22 cellular contexts compared by ENCODE assay signal in genomic region chr1:107912614-107913013, GRCh38. TPM values are rescaled to one million over a fixed set of nuclear protein-coding genes. Genes with fewer than 3 reads are reported as not detected.
DNase-seq lines count a peak whose midpoint lies in the region; ATAC-seq, FAIRE-seq and TF ChIP-seq lines count a peak whose summit lies in the region.
"Had no signal": no experiment of that assay in that cellular context is flagged by ENCODE, and none has a peak within 500 bp of the region (broad histone marks: within the 10 kb centered on the region; RNA-seq: fewer than 3 reads in every experiment).

No MANE protein-coding gene starts in this region.

- H3K4me3 ChIP-seq in Loucy (ENCODE audit: low read length, poor library complexity, severe bottlenecking), result no peak overlapping the region
- H3K4me3 ChIP-seq in small intestine (ENCODE audit: low read depth in 1 of 2, low read length in 2 of 2), result no peak overlapping the region
- H3K4me3 ChIP-seq: PC-9 had no signal

- no peak overlapping the region for H3K27ac ChIP-seq in small intestine (ENCODE audit: low read depth in 1 of 2, low read length in 1 of 2)
- H3K27ac ChIP-seq: PC-9 had no signal

- H3K79me2 ChIP-seq in Loucy (ENCODE audit: insufficient read depth, low read length), result peaks cover 100% of the 10 kb centered on the region

- no peak overlapping the region for H3K4me3 Mint-ChIP-seq in activated naive CD8-positive, alpha-beta T cell treated with anti-CD3 and anti-CD28 coated beads, Interleukin-2, amount 50 U/mL, for 24 hours
- no peak overlapping the region for H3K4me3 Mint-ChIP-seq in activated naive CD8-positive, alpha-beta T cell treated with anti-CD3 and anti-CD28 coated beads for 36 hours
- H3K4me3 Mint-ChIP-seq in naive B cell, result peak overlapping the region in 2 of 8 donors; percentile 2 to 51
- H3K4me3 Mint-ChIP-seq in stimulated activated naive CD8-positive, alpha-beta T cell treated with anti-CD3 and anti-CD28 coated beads, Interleukin-15, Interleukin-2, amounts not matched to agents 100 ng/mL and 50 ng/mL, for 24 hours, result no peak overlapping the region
- H3K4me3 Mint-ChIP-seq: HFFc6 had no signal

- H3K36me3 ChIP-seq in Loucy (ENCODE audit: insufficient read depth, low read length) (no peaks in the 10 kb centered on the region), small intestine (ENCODE audit: control insufficient read depth in 2 of 2, insufficient read depth in 2 of 2, low read length in 2 of 2) (no peaks in the 10 kb centered on the region)

- peaks cover 2% of the 10 kb centered on the region for H3K9me3 Mint-ChIP-seq in activated naive CD8-positive, alpha-beta T cell treated with anti-CD3 and anti-CD28 coated beads, Interleukin-2, amount 50 U/mL, for 24 hours
- H3K9me3 Mint-ChIP-seq in activated naive CD8-positive, alpha-beta T cell treated with anti-CD3 and anti-CD28 coated beads for 36 hours, result peaks cover 2% of the 10 kb centered on the region
- peaks cover 0 to 3% (median 0%) of the 10 kb centered on the region in 7 donors for H3K9me3 Mint-ChIP-seq in naive B cell
- H3K9me3 Mint-ChIP-seq in stimulated activated naive CD8-positive, alpha-beta T cell treated with anti-CD3 and anti-CD28 coated beads, Interleukin-15, Interleukin-2, amounts not matched to agents 100 ng/mL and 50 ng/mL, for 24 hours, result no peaks in the 10 kb centered on the region
- H3K9me3 Mint-ChIP-seq: HFFc6 had no signal

- H3K9ac ChIP-seq in Loucy (ENCODE audit: low read depth, low read length, poor library complexity, severe bottlenecking), result no peak overlapping the region

- no peaks in the 10 kb centered on the region for H3K27me3 ChIP-seq in Loucy (ENCODE audit: insufficient read depth, low read length, poor library complexity, severe bottlenecking)
- no peaks in the 10 kb centered on the region for H3K27me3 ChIP-seq in small intestine (ENCODE audit: control insufficient read depth in 2 of 2, insufficient read depth in 2 of 2, low read length in 2 of 2)

- H3K36me3 Mint-ChIP-seq in activated naive CD8-positive, alpha-beta T cell treated with anti-CD3 and anti-CD28 coated beads, Interleukin-2, amount 50 U/mL, for 24 hours (ENCODE audit: low read depth), result peaks cover 3% of the 10 kb centered on the region
- peaks cover 13% of the 10 kb centered on the region for H3K36me3 Mint-ChIP-seq in activated naive CD8-positive, alpha-beta T cell treated with anti-CD3 and anti-CD28 coated beads for 36 hours
- no peaks in the 10 kb centered on the region for H3K36me3 Mint-ChIP-seq in naive B cell
- no peaks in the 10 kb centered on the region for H3K36me3 Mint-ChIP-seq in stimulated activated naive CD8-positive, alpha-beta T cell treated with anti-CD3 and anti-CD28 coated beads, Interleukin-15, Interleukin-2, amounts not matched to agents 100 ng/mL and 50 ng/mL, for 24 hours (ENCODE audit: low read depth)

- H3K4me1 Mint-ChIP-seq in activated naive CD8-positive, alpha-beta T cell treated with anti-CD3 and anti-CD28 coated beads, Interleukin-2, amount 50 U/mL, for 24 hours, result peaks cover 40% of the 10 kb centered on the region
- peaks cover 28% of the 10 kb centered on the region for H3K4me1 Mint-ChIP-seq in activated naive CD8-positive, alpha-beta T cell treated with anti-CD3 and anti-CD28 coated beads for 36 hours
- H3K4me1 Mint-ChIP-seq in naive B cell, result peaks cover 66 to 85% (median 81%) of the 10 kb centered on the region in 3 donors
- H3K4me1 Mint-ChIP-seq in stimulated activated naive CD8-positive, alpha-beta T cell treated with anti-CD3 and anti-CD28 coated beads, Interleukin-15, Interleukin-2, amounts not matched to agents 100 ng/mL and 50 ng/mL, for 24 hours (ENCODE audit: low read depth), result peaks cover 64% of the 10 kb centered on the region

- peaks cover 73% of the 10 kb centered on the region for H3K4me1 ChIP-seq in Loucy (ENCODE audit: insufficient read depth, low read length, poor library complexity, severe bottlenecking)
- H3K4me1 ChIP-seq in small intestine (ENCODE audit: control insufficient read depth in 2 of 2, insufficient read depth in 1 of 2, low read depth in 1 of 2, low read length in 1 of 2), result no peaks in the 10 kb centered on the region

- WGBS in small intestine, 3 donors, result 41 to 51% (median 46%) methylated on average over 1 of the region's 1 CpG

- no peak for FAIRE-seq in small intestine (lab: Jason Lieb, UNC)

- peak; percentile 63 for ATAC-seq in activated naive CD8-positive, alpha-beta T cell treated with anti-CD3 and anti-CD28 coated beads, Interleukin-2, amount 50 U/mL, for 24 hours
- no peak for ATAC-seq in naive B cell (ENCODE audit: low read depth in 2 of 2)

- H3K9me3 ChIP-seq in Loucy (ENCODE audit: insufficient read depth, low read depth, low read length) (no peaks in the 10 kb centered on the region), small intestine (ENCODE audit: control insufficient read depth, low read depth) (no peaks in the 10 kb centered on the region)

- H3K27ac Mint-ChIP-seq in activated naive CD8-positive, alpha-beta T cell treated with anti-CD3 and anti-CD28 coated beads, Interleukin-2, amount 50 U/mL, for 24 hours, result peak overlapping the region; percentile 61
- no peak overlapping the region for H3K27ac Mint-ChIP-seq in activated naive CD8-positive, alpha-beta T cell treated with anti-CD3 and anti-CD28 coated beads for 36 hours
- peak overlapping the region; percentile 29 to 96 (median 68) for H3K27ac Mint-ChIP-seq in naive B cell
- peak overlapping the region; percentile 26 for H3K27ac Mint-ChIP-seq in stimulated activated naive CD8-positive, alpha-beta T cell treated with anti-CD3 and anti-CD28 coated beads, Interleukin-15, Interleukin-2, amounts not matched to agents 100 ng/mL and 50 ng/mL, for 24 hours
- H3K27ac Mint-ChIP-seq: HFFc6 had no signal

- H4K20me1 ChIP-seq in Loucy (ENCODE audit: insufficient read depth, low read length, poor library complexity, severe bottlenecking), result peaks cover 97% of the 10 kb centered on the region

- H3K9me2 ChIP-seq in Loucy (replicated peaks; ENCODE audit: low read depth, low read length), result no peaks in the 10 kb centered on the region

- no peak for TF ChIP-seq CTCF in Loucy (conservative IDR thresholded peaks at IDR 0.05; ENCODE audit: low read length)

- no peak overlapping the region for H2AFZ ChIP-seq in Loucy (ENCODE audit: low read length)
- H2AFZ ChIP-seq: PC-9 had no signal

- DNase-seq in activated naive CD8-positive, alpha-beta T cell treated with anti-CD3 and anti-CD28 coated beads, Interleukin-2, amount 50 U/mL, for 24 hours, result no peak
- DNase-seq in activated naive CD8-positive, alpha-beta T cell treated with anti-CD3 and anti-CD28 coated beads for 36 hours, result no peak
- DNase-seq in naive B cell (no peak), KG1 (lab: John Stamatoyannopoulos, UW) (no peak), dermis blood vessel endothelial cell (no peak), small intestine (no peak)
- DNase-seq: AML-193, COR-L47, DMS79, H7, HFFc6, NCI-H1092 treated with DMSO at 0.1 percent for 48 hours, NCI-H1436 treated with DMSO at 0.1 percent for 48 hours, NCI-H2029, NCI-H2227 treated with DMSO at 0.1 percent for 48 hours, NCI-H510A, NCI-H748 treated with DMSO at 0.1 percent for 48 hours, PC-9, RPMI8226, SHP77 had no signal

- no peaks in the 10 kb centered on the region for H3K27me3 Mint-ChIP-seq in activated naive CD8-positive, alpha-beta T cell treated with anti-CD3 and anti-CD28 coated beads, Interleukin-2, amount 50 U/mL, for 24 hours
- H3K27me3 Mint-ChIP-seq in activated naive CD8-positive, alpha-beta T cell treated with anti-CD3 and anti-CD28 coated beads for 36 hours, result no peaks in the 10 kb centered on the region
- H3K27me3 Mint-ChIP-seq in naive B cell, result no peaks in the 10 kb centered on the region
- no peaks in the 10 kb centered on the region for H3K27me3 Mint-ChIP-seq in stimulated activated naive CD8-positive, alpha-beta T cell treated with anti-CD3 and anti-CD28 coated beads, Interleukin-15, Interleukin-2, amounts not matched to agents 100 ng/mL and 50 ng/mL, for 24 hours

- H3F3A ChIP-seq in Loucy (ENCODE audit: low read depth), result no peaks in the 10 kb centered on the region

- H3K4me2 ChIP-seq in Loucy (ENCODE audit: low read depth, low read length, poor library complexity, severe bottlenecking), result peak overlapping the region; percentile 5
- H3K4me2 ChIP-seq: PC-9 had no signal

RNA-seq across cellular contexts. Expression of gene VAV3, which starts 52.4 kb away (rescaled TPM):
- total RNA-seq in activated naive CD8-positive, alpha-beta T cell treated with anti-CD3 and anti-CD28 coated beads for 36 hours, result 1 to 10 TPM; 3.9 to 4.6 TPM
- 10 to 100 TPM; 24.8 to 45.9 (median 33.6) TPM for polyA plus RNA-seq in naive B cell (ENCODE audit: low read depth in 6 of 6)
- 57.0 and 63.2 TPM in 2 replicates for total RNA-seq in dermis blood vessel endothelial cell
- 10 to 100 TPM in 1 of 3 donors, 1 to 10 TPM in 2; 5.4 to 12.8 (median 9.6) TPM for polyA plus RNA-seq in small intestine
- total RNA-seq: HFFc6 had no signal

Comparison
In these comparisons a context has a peak if more than half of its experiments do, and no peak if none do; other contexts are left out.
1. RNA of gene VAV3, which starts 52.4 kb away (total RNA-seq): 57.0 to 63.2 TPM in dermis blood vessel endothelial cell; 3.9 to 4.6 TPM in activated naive CD8-positive, alpha-beta T cell treated with anti-CD3 and anti-CD28 coated beads for 36 hours; every median in the first group is over 10 times any median in the second.